26 cellular contexts compared by ENCODE assay signal in the genomic region with DNA sequence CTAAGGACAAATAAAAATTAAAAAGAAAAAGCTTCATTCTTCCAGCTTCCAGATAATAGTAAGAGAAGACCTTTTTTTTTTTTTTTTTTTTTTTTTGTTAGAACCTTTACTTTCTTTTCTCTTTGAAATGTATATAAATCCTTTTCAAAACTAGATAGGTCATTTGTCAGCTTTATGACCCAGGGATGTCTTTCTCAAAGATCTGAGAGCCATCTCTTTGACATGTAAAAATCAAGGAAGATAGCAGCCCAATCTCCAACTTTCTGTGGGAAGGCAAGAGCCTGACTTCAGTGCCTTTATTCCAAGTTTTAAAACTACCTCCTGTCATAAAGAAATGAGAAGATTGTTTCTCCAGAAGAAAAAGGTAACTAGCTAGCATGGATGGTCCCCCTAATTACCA.
"Had no signal": no experiment of that assay in that cellular context is flagged by ENCODE, and none has a peak within 500 bp of the region (broad histone marks: within the 10 kb centered on the region; RNA-seq: fewer than 3 reads in every experiment).

No MANE protein-coding gene starts in this region.

- H3K9me3 Mint-ChIP-seq: activated CD4-positive, alpha-beta memory T cell treated with anti-CD3 and anti-CD28 coated beads for 36 hours; activated CD4-positive, alpha-beta T cell treated with anti-CD3 and anti-CD28 coated beads, Interleukin-2, amount 10 ng/mL, durations not matched to agents 24 days and 14 days; activated T-cell treated with anti-CD3 and anti-CD28 coated beads, Interleukin-2, amount 50 U/mL, for 4 hours; activated T-helper 17 cell treated with anti-CD3 and anti-CD28 coated beads, Interleukin-2, amount 50 U/mL, for 72 hours; brain had no signal

- H3K4me3 Mint-ChIP-seq: activated CD4-positive, alpha-beta memory T cell treated with anti-CD3 and anti-CD28 coated beads for 36 hours; activated CD4-positive, alpha-beta T cell treated with anti-CD3 and anti-CD28 coated beads, Interleukin-2, amount 10 ng/mL, durations not matched to agents 24 days and 14 days; activated naive CD4-positive, alpha-beta T cell treated with anti-CD3 and anti-CD28 coated beads for 36 hours; activated naive CD8-positive, alpha-beta T cell; activated T-cell treated with anti-CD3 and anti-CD28 coated beads, Interleukin-2, amount 50 U/mL, for 4 hours; activated T-helper 17 cell treated with anti-CD3 and anti-CD28 coated beads, Interleukin-2, amount 50 U/mL, for 72 hours; brain; central memory CD8-positive, alpha-beta T cell had no signal

- H3K4me2 ChIP-seq: SK-N-SH had no signal

- H3K36me3 ChIP-seq: Peyer's patch, SJCRH30 had no signal

- DNase-seq: activated CD4-positive, alpha-beta memory T cell treated with anti-CD3 and anti-CD28 coated beads for 36 hours; activated CD4-positive, alpha-beta T cell treated with anti-CD3 and anti-CD28 coated beads, Interleukin-2, amount 10 ng/mL, durations not matched to agents 24 days and 14 days; activated CD4-positive, CD25-positive, alpha-beta regulatory T cell treated with anti-CD3 and anti-CD28 coated beads, Interleukin-2, amount 50 U/mL, for 72 hours; activated CD8-positive, alpha-beta memory T cell treated with anti-CD3 and anti-CD28 coated beads for 24 hours; activated gamma-delta T cell; activated naive CD4-positive, alpha-beta T cell treated with anti-CD3 and anti-CD28 coated beads for 36 hours; activated T-cell treated with anti-CD3 and anti-CD28 coated beads, Interleukin-2, amount 50 U/mL, for 4 hours; amygdala; Kasumi-1; KBM-7; NCI-H1105 treated with DMSO at 0.1 percent for 48 hours; NCI-H1930; NCI-H2171; NCI-H510A treated with DMSO at 0.1 percent for 48 hours; NCI-H69; NK-92 treated with Interleukin-12 subunit alpha and Interleukin-12 subunit beta, amount 100 ng/mL, for 24 hours; Peyer's patch; Right ventricle myocardium superior; SJCRH30; SK-N-SH; T-helper 1 cell had no signal

- H3K4me3 ChIP-seq: Peyer's patch, SJCRH30 had no signal

- H3K36me3 Mint-ChIP-seq: activated CD4-positive, alpha-beta memory T cell treated with anti-CD3 and anti-CD28 coated beads for 36 hours; activated naive CD8-positive, alpha-beta T cell; brain had no signal

- H3K27me3 ChIP-seq: Peyer's patch, SJCRH30 had no signal

- H3K4me1 Mint-ChIP-seq: activated CD4-positive, alpha-beta T cell treated with anti-CD3 and anti-CD28 coated beads, Interleukin-2, amount 10 ng/mL, durations not matched to agents 24 days and 14 days; activated T-helper 17 cell treated with anti-CD3 and anti-CD28 coated beads, Interleukin-2, amount 50 U/mL, for 72 hours; central memory CD8-positive, alpha-beta T cell had no signal

- H3K4me1 ChIP-seq: Peyer's patch, SJCRH30 had no signal

- H3K9ac ChIP-seq: SK-N-SH had no signal

- H3K27me3 Mint-ChIP-seq: activated CD4-positive, alpha-beta memory T cell treated with anti-CD3 and anti-CD28 coated beads for 36 hours; activated CD4-positive, alpha-beta T cell treated with anti-CD3 and anti-CD28 coated beads, Interleukin-2, amount 10 ng/mL, durations not matched to agents 24 days and 14 days; activated naive CD8-positive, alpha-beta T cell; central memory CD8-positive, alpha-beta T cell had no signal

- H3K9me3 ChIP-seq: Peyer's patch, SJCRH30, SK-N-SH had no signal

- ATAC-seq: activated T-cell treated with anti-CD3 and anti-CD28 coated beads, Interleukin-2, amount 50 U/mL, for 4 hours; activated T-helper 17 cell treated with anti-CD3 and anti-CD28 coated beads, Interleukin-2, amount 50 U/mL, for 72 hours had no signal

- H3K27ac Mint-ChIP-seq: activated CD4-positive, alpha-beta memory T cell treated with anti-CD3 and anti-CD28 coated beads for 36 hours; activated CD4-positive, alpha-beta T cell treated with anti-CD3 and anti-CD28 coated beads, Interleukin-2, amount 10 ng/mL, durations not matched to agents 24 days and 14 days; activated naive CD4-positive, alpha-beta T cell treated with anti-CD3 and anti-CD28 coated beads for 36 hours; activated naive CD8-positive, alpha-beta T cell; activated T-helper 17 cell treated with anti-CD3 and anti-CD28 coated beads, Interleukin-2, amount 50 U/mL, for 72 hours; brain had no signal

- H3K27ac ChIP-seq: Peyer's patch, RWPE1, SJCRH30 had no signal
